ENCODE assay signal across 1 cellular context in the genomic region with DNA sequence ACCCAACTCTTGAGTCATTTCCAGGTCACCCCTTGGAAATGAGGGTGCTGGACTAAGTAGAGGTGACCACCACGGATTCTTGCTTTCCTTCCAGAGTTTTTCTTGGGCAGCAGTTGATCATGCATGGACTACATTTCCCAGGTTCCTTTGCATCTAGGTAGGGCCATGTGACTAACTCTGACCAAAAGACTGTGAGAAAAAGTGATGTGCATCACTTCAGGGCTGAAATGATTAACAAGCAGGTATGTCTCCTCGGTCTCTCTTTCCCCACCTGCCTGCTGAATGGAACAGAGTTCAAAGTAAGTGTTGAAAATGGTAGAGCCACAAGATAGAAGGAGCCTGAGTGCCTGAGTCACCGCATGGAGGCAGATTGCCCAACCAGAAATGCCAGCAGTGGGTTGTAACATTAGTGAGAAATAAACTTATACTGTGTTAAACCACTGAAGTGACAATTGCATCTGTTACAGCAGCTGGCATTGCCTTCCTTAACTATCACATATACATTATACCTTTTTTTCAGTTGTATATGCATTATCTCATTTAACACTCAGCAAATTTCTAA.
TF ChIP-seq lines count a peak whose summit lies in the region.

No MANE protein-coding gene starts in this region.

TF ChIP-seq in K562, 482 proteins besides CTCF, POLR2A, EP300 and RAD21 (continued from another document):
- peak; percentile 77 for TF ChIP-seq HCFC1 (IDR thresholded peaks at IDR 0.05; ENCODE audit: low read depth, low read length)
- peak; percentile 71; the same call in 1 of the 2 replicates for TF ChIP-seq RAD51 (IDR thresholded peaks at IDR 0.05; ENCODE audit: borderline replicate concordance, low read depth)
- peak; percentile 63 for TF ChIP-seq ZNF143 (CRISPR knock-in tag; IDR thresholded peaks at IDR 0.05)
- TF ChIP-seq, protein P1, sequence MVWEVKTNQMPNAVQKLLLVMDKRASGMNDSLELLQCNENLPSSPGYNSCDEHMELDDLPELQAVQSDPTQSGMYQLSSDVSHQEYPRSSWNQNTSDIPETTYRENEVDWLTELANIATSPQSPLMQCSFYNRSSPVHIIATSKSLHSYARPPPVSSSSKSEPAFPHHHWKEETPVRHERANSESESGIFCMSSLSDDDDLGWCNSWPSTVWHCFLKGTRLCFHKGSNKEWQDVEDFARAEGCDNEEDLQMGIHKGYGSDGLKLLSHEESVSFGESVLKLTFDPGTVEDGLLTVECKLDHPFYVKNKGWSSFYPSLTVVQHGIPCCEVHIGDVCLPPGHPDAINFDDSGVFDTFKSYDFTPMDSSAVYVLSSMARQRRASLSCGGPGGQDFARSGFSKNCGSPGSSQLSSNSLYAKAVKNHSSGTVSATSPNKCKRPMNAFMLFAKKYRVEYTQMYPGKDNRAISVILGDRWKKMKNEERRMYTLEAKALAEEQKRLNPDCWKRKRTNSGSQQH (CRISPR knock-in tag; IDR thresholded peaks at IDR 0.05): no peak
- TF ChIP-seq SIX5 (IDR thresholded peaks at IDR 0.05; ENCODE audit: borderline replicate concordance in 1 of 2, insufficient read depth in 1 of 2, low read depth in 1 of 2, low read length in 2 of 2): 0 out of 4 replicates have a peak, but pooled peaks have one; percentile 27
- TF ChIP-seq, protein P2, sequence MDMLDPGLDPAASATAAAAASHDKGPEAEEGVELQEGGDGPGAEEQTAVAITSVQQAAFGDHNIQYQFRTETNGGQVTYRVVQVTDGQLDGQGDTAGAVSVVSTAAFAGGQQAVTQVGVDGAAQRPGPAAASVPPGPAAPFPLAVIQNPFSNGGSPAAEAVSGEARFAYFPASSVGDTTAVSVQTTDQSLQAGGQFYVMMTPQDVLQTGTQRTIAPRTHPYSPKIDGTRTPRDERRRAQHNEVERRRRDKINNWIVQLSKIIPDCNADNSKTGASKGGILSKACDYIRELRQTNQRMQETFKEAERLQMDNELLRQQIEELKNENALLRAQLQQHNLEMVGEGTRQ (CRISPR knock-in tag; IDR thresholded peaks at IDR 0.05): peak; percentile 78
TF ChIP-seq in K562: peak in this region for 7.
